In the genomic region with DNA sequence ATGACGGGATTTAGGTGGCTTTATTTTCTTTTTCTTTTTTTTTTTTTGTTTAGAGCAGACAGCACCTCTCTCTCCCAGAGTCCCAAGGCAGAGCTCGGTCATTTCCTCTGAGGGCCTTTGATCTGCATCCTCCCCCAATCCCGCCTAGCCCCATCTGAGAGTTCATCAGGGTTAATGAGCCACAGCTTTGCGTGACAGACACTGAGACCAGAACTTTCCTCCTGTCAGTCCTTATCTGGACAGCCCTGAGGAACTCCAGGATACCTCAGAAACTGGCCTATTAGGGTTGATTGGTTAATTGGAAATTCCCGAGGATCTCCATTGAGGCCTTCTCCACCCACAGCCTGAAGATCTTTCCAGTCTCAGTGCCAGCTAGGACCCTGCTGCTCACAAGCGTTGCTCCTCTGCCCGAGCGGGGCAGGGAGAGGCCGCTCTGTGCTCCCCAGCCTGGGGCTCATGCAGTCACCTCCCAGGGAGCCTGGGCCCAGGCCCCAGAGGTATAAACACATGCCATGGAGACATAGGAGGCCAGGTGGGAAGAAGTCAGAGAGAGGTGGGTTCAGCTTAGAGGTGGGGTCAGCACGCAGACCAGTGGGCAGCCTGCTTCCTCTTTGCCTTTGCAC, we compare ENCODE assay signal across 1 cellular context.
TF ChIP-seq lines count a peak whose summit lies in the region.

No MANE protein-coding gene starts in this region.

TF ChIP-seq in endothelial cell of umbilical vein, 7 proteins besides CTCF, POLR2A, EP300 and RAD21:
- TF ChIP-seq POLR2AphosphoS5 (IDR thresholded peaks at IDR 0.05; ENCODE audit: insufficient read depth, low read depth, low read length) (no peak), FOS (IDR thresholded peaks at IDR 0.05; ENCODE audit: borderline replicate concordance, insufficient read depth, low read length) (no peak), JUN (IDR thresholded peaks at IDR 0.05; ENCODE audit: borderline replicate concordance, insufficient read depth, insufficient read length, low read depth) (no peak), GATA2 (IDR thresholded peaks at IDR 0.05; ENCODE audit: insufficient read depth, insufficient read length, low read depth, low read length) (no peak), MYC (IDR thresholded peaks at IDR 0.05; ENCODE audit: low read depth, low read length) (no peak), EZH2 (IDR thresholded peaks at IDR 0.05; ENCODE audit: borderline replicate concordance, low read depth, low read length, severe bottlenecking) (no peak)
- TF ChIP-seq, protein P1, sequence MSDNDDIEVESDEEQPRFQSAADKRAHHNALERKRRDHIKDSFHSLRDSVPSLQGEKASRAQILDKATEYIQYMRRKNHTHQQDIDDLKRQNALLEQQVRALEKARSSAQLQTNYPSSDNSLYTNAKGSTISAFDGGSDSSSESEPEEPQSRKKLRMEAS (IDR thresholded peaks at IDR 0.05; ENCODE audit: insufficient read depth, insufficient read length) = no peak
